Comparison of ENCODE assay signal across 7 cellular contexts in the genomic region with DNA sequence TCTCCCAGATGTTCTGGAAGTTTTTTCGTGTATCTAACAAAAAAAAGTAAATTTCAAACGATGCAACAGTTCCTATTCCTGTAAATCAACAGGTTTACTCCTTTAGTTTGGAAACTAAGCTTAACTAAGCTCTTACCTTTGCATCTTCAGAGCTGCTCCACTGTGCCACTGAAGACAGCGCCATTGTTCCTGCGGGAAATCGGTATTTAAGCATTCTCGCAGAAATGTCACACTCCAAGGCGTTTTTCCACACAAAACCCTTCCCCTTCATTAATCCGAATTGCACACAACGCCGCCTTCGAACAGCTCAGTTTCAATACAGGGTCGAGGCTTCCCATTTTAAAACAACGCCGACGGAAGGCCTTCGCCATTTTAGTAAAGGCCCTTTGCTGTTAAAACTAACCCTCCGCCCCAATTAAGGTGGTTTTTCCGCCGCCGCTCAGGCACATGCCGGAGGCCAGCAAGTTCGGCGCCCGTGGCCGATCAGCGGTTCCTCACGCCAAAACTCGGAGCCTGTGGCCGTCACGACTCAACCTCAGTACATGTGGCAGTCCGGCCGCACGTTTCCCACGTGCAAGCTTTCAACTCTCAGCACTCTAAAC. TPM values are rescaled to one million over a fixed set of nuclear protein-coding genes. Genes with fewer than 3 reads are reported as not detected.
DNase-seq lines count a peak whose midpoint lies in the region; ATAC-seq and TF ChIP-seq lines count a peak whose summit lies in the region.

No MANE protein-coding gene starts in this region.

- ATAC-seq in HG02623 (IDR thresholded peaks at IDR 0.05; ENCODE audit: unreplicated experiment) (no peak), GM19328 (IDR thresholded peaks at IDR 0.05; ENCODE audit: unreplicated experiment) (no peak), GM21529 (IDR thresholded peaks at IDR 0.05; ENCODE audit: unreplicated experiment) (no peak)

- H3K9me3 ChIP-seq in HAP-1 (no peaks in the 10 kb centered on the region), SJSA1 (replicated peaks) (no peaks in the 10 kb centered on the region), ovary (no peaks in the 10 kb centered on the region)

- TF ChIP-seq POLR2A in ovary (IDR thresholded peaks at IDR 0.05) = no peak

- peak overlapping the region; percentile 96 for H3K4me3 ChIP-seq in HAP-1
- peak overlapping the region; percentile 74 for H3K4me3 ChIP-seq in SJSA1
- H3K4me3 ChIP-seq in fibroblast of pulmonary artery (replicated peaks; ENCODE audit: low read depth, low read length) = peak overlapping the region; percentile 92
- peak overlapping the region; percentile 90 for H3K4me3 ChIP-seq in ovary

- WGBS in ovary, 3 donors = 0 to 1% (median 0%) methylated on average over 34 of the region's 34 CpGs

- TF ChIP-seq CTCF in fibroblast of pulmonary artery (IDR thresholded peaks at IDR 0.05; ENCODE audit: low read length, missing control alignments) (no peak), ovary (IDR thresholded peaks at IDR 0.05) (no peak)

- intact Hi-C loops in ovary (cut with DNase I) = loop anchor here (1.0 to 5.0 kb wide), 4 partner anchors 35 to 86 kb away; a partner anchor contains a TSS

- TF ChIP-seq EP300 in ovary (IDR thresholded peaks at IDR 0.05) = no peak

- H3K4me1 ChIP-seq in HAP-1 (peaks cover 33% of the 10 kb centered on the region), SJSA1 (replicated peaks) (peaks cover 23% of the 10 kb centered on the region), ovary (ENCODE audit: insufficient read depth) (peaks cover 6% of the 10 kb centered on the region)

- no peak for DNase-seq in HAP-1 (ENCODE audit: low spot score in 2 of 2)
- DNase-seq in SJSA1 (ENCODE audit: low read depth in 1 of 2, low spot score in 2 of 2) = no peak
- DNase-seq in fibroblast of pulmonary artery (ENCODE audit: low read depth) = no peak
- DNase-seq in ovary = no peak

- H3K27ac ChIP-seq in SJSA1 (peak overlapping the region; percentile 69), ovary (peak overlapping the region; percentile 46 to 71)

- H3K27me3 ChIP-seq in HAP-1 (ENCODE audit: low read depth) = no peaks in the 10 kb centered on the region
- no peaks in the 10 kb centered on the region for H3K27me3 ChIP-seq in SJSA1 (replicated peaks)
- no peaks in the 10 kb centered on the region for H3K27me3 ChIP-seq in ovary

- in situ Hi-C loops in HAP-1 (cut with MboI; ENCODE audit: low sequenced_read_pairs) = loop anchor here (5.0 kb wide), 1 partner anchor 36 kb away; a partner anchor contains a TSS

- peaks cover 45% of the 10 kb centered on the region for H3K36me3 ChIP-seq in HAP-1 (replicated peaks)
- peaks cover 53% of the 10 kb centered on the region for H3K36me3 ChIP-seq in SJSA1
- no peaks in the 10 kb centered on the region for H3K36me3 ChIP-seq in ovary

RNA-seq across cellular contexts. Expression of a gene that starts 35.4 kb away (rescaled TPM):
- 76.0 and 93.4 TPM in 2 replicates for total RNA-seq in SJSA1 (2014; rRNA removed; shearing (Covaris generic))
- total RNA-seq in ovary = 100 to 1,000 TPM in 2 of 7 donors, 10 to 100 TPM in 5; 45.5 to 109 (median 92.8) TPM
- polyA plus RNA-seq in ovary = 100 to 1,000 TPM in 1 of 2 donors, 10 to 100 TPM in 1; 33.2 to 101 TPM
